In genomic region chr10:71530781-71531180, GRCh38 we compare ENCODE assay signal across 14 cellular contexts.
A peak's percentile ranks its signal among the peaks of the same experiment; 100 is the strongest.
DNase-seq lines count a peak whose midpoint lies in the region; ATAC-seq and TF ChIP-seq lines count a peak whose summit lies in the region.
"Had no signal": no experiment of that assay in that cellular context is flagged by ENCODE, and none has a peak within 500 bp of the region (broad histone marks: within the 10 kb centered on the region; RNA-seq: fewer than 3 reads in every experiment).

No MANE protein-coding gene starts in this region.

- TF ChIP-seq CTCF in WERI-Rb-1 (IDR thresholded peaks at IDR 0.05; ENCODE audit: low read depth, low read length) (no peak), epithelial cell of esophagus (IDR thresholded peaks at IDR 0.05; ENCODE audit: insufficient read depth, low read depth, low read length, missing control alignments) (no peak), mesothelial cell of epicardium (IDR thresholded peaks at IDR 0.05; ENCODE audit: unreplicated experiment) (no peak)

- no peak for DNase-seq in activated CD4-positive, alpha-beta T cell treated with anti-CD3 and anti-CD28 coated beads for 36 hours
- DNase-seq in activated CD4-positive, alpha-beta T cell treated with anti-CD3 and anti-CD28 coated beads for 1 hour, result no peak
- DNase-seq in WERI-Rb-1 (no peak), epithelial cell of esophagus (ENCODE audit: low read depth) (peak; percentile 65), mesothelial cell of epicardium (ENCODE audit: low spot score in 2 of 2, unreplicated experiment in 2 of 2) (no peak), HT-29 (ENCODE audit: low spot score) (no peak), NCI-H526 (lab: John Stamatoyannopoulos, UW) (no peak)
- DNase-seq in activated CD8-positive, alpha-beta memory T cell treated with anti-CD3 and anti-CD28 coated beads, Interleukin-2, amount 50 U/mL, for 4 hours, result no peak
- DNase-seq: Caco-2; CD8-positive, alpha-beta T cell; GF-D8 had no signal

- H3K27me3 ChIP-seq in WERI-Rb-1 (ENCODE audit: insufficient read depth, low read depth, severe bottlenecking), result no peaks in the 10 kb centered on the region

- no peak overlapping the region for H3K4me3 Mint-ChIP-seq in activated CD4-positive, alpha-beta T cell treated with anti-CD3 and anti-CD28 coated beads for 36 hours
- no peak overlapping the region for H3K4me3 Mint-ChIP-seq in mesothelial cell of epicardium
- H3K4me3 Mint-ChIP-seq: CD14-positive monocyte; CD8-positive, alpha-beta T cell had no signal

- POLR2A ChIA-PET in activated CD4-positive, alpha-beta T cell treated with anti-CD3 and anti-CD28 coated beads for 36 hours (lab: Charles Lee), result no interaction called here

- CTCF ChIA-PET in activated CD4-positive, alpha-beta T cell treated with anti-CD3 and anti-CD28 coated beads for 36 hours (lab: Charles Lee), result interaction anchor here (0.7 to 1.3 kb wide), 2 partner anchors 39 to 182 kb away, joined by 3 to 6 read pairs; no protein-coding TSS in a partner anchor

- no peaks in the 10 kb centered on the region for H3K36me3 Mint-ChIP-seq in activated CD4-positive, alpha-beta T cell treated with anti-CD3 and anti-CD28 coated beads for 36 hours (ENCODE audit: low read depth)
- H3K36me3 Mint-ChIP-seq in mesothelial cell of epicardium, result no peaks in the 10 kb centered on the region
- H3K36me3 Mint-ChIP-seq: CD14-positive monocyte; CD8-positive, alpha-beta T cell had no signal

- H3K9me3 ChIP-seq in WERI-Rb-1 (ENCODE audit: severe bottlenecking), result no peaks in the 10 kb centered on the region
- H3K9me3 ChIP-seq: Caco-2 had no signal

- no peak for ATAC-seq in activated CD4-positive, alpha-beta T cell treated with anti-CD3 and anti-CD28 coated beads for 36 hours
- ATAC-seq: CD8-positive, alpha-beta T cell had no signal

- peaks cover 53% of the 10 kb centered on the region for H3K36me3 ChIP-seq in WERI-Rb-1

- intact Hi-C loops in activated CD4-positive, alpha-beta T cell treated with anti-CD3 and anti-CD28 coated beads for 36 hours (cut with DNase I, micrococcal nuclease), result loop anchor here in 1 of 2 experiments (1.0 to 2.0 kb wide), 3 partner anchors 196 to 320 kb away; partner anchors contain the start of genes PSAP and SLC29A3

- H3K9me3 Mint-ChIP-seq in activated CD4-positive, alpha-beta T cell treated with anti-CD3 and anti-CD28 coated beads for 36 hours (ENCODE audit: low read depth), result peaks cover 1% of the 10 kb centered on the region
- no peaks in the 10 kb centered on the region for H3K9me3 Mint-ChIP-seq in mesothelial cell of epicardium
- H3K9me3 Mint-ChIP-seq: CD8-positive, alpha-beta T cell had no signal

- H3K4me1 Mint-ChIP-seq in activated CD4-positive, alpha-beta T cell treated with anti-CD3 and anti-CD28 coated beads for 36 hours, result peaks cover 15% of the 10 kb centered on the region
- peaks cover 71% of the 10 kb centered on the region for H3K4me1 Mint-ChIP-seq in mesothelial cell of epicardium

- H3K27me3 Mint-ChIP-seq in activated CD4-positive, alpha-beta T cell treated with anti-CD3 and anti-CD28 coated beads for 36 hours, result no peaks in the 10 kb centered on the region
- no peaks in the 10 kb centered on the region for H3K27me3 Mint-ChIP-seq in mesothelial cell of epicardium (ENCODE audit: low read depth)

- peak overlapping the region; percentile 43 for H3K27ac Mint-ChIP-seq in activated CD4-positive, alpha-beta T cell treated with anti-CD3 and anti-CD28 coated beads for 36 hours
- peak overlapping the region; percentile 10 for H3K27ac Mint-ChIP-seq in mesothelial cell of epicardium
- H3K27ac Mint-ChIP-seq: CD8-positive, alpha-beta T cell had no signal

- H3K27ac ChIP-seq in WERI-Rb-1, result peak overlapping the region; percentile 89
- H3K27ac ChIP-seq: 22Rv1, HL-60 had no signal

- H3K4me3 ChIP-seq in WERI-Rb-1 (ENCODE audit: low read depth, low read length), result no peak overlapping the region
- H3K4me3 ChIP-seq in epithelial cell of esophagus (ENCODE audit: low read length), result no peak overlapping the region
